In the genomic region with DNA sequence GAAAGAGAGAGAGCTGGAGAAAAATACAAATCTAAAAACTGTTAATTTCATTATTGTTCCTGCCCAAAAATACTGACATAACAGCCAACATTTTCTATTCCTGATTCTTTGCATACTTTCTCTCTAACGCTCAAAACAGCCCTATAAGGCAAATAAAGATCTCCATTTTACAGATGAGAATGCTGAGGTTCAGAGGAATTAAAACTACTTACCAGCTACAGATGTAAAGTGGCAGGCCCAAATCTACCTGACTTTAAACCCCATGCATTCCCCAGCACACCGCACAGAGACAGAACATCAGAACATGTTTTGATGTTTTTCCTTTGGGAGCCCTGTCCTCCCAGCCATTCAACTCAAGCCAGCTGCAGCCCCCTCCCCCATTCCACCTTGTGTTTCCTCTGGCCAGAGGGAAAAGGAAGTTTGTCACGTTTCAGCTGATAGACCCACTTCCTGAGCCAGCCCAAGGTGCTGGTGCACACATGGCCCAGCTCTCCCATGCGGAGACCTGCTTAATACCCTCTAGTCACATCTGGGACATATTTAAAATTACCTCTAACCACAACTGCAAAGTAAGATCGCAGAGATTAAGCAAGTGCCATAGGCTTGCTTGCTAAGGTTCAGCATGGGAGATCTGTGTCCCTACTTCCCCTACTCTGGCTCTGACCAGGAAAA, we compare ENCODE assay signal across 27 cellular contexts.
DNase-seq lines count a peak whose midpoint lies in the region; ATAC-seq lines count a peak whose summit lies in the region.
"Had no signal": no experiment of that assay in that cellular context is flagged by ENCODE, and none has a peak within 500 bp of the region (broad histone marks: within the 10 kb centered on the region; RNA-seq: fewer than 3 reads in every experiment).

No MANE protein-coding gene starts in this region.

- H3K9me3 ChIP-seq in BLaER1 treated with 17β-estradiol and CSF1 and Interleukin-3, amounts not matched to agents 10 nM and 100 nM (replicated peaks in 1 of 11), result peaks cover 0 to 3% (median 0%) of the 10 kb centered on the region in 11 experiments; a peak in 3 of 22 replicates
- H3K9me3 ChIP-seq: adrenal gland, esophagus muscularis mucosa, left lung, right lobe of liver had no signal

- H3K4me2 ChIP-seq in BLaER1 treated with 17β-estradiol and CSF1 and Interleukin-3, amounts not matched to agents 10 nM and 100 nM, result peak overlapping the region; percentile 43 to 85 (median 72)

- no peaks in the 10 kb centered on the region for H3K27me3 ChIP-seq in BLaER1 treated with 17β-estradiol and CSF1 and Interleukin-3, amounts not matched to agents 10 nM and 100 nM
- H3K27me3 ChIP-seq: adrenal gland, brain microvascular endothelial cell, esophagus muscularis mucosa, left lung, right lobe of liver had no signal

- ATAC-seq in GM21515 (IDR thresholded peaks at IDR 0.05; ENCODE audit: unreplicated experiment) (no peak), Right ventricle myocardium inferior (no peak)
- ATAC-seq: left lung; natural killer cell; right lobe of liver; stimulated activated naive CD8-positive, alpha-beta T cell treated with anti-CD3 and anti-CD28 coated beads, Interleukin-15, Interleukin-2, amounts not matched to agents 100 U/mL and 50 U/mL, for 24 hours had no signal

- peaks cover 14 to 34% (median 28%) of the 10 kb centered on the region in 10 experiments for H3K4me1 ChIP-seq in BLaER1 treated with 17β-estradiol and CSF1 and Interleukin-3, amounts not matched to agents 10 nM and 100 nM
- H3K4me1 ChIP-seq: adrenal gland, left lung, parathyroid adenoma, right lobe of liver had no signal

- peak; percentile 88 for DNase-seq in Jurkat, Clone E6-1 (ENCODE audit: low read depth, low spot score)
- DNase-seq in UCSD-AML1 (lab: John Stamatoyannopoulos, UW; ENCODE audit: unreplicated experiment) (peak; percentile 76), lung microvascular endothelial cell (ENCODE audit: low read depth in 2 of 2) (peak; percentile 65 to 85), NCI-H1048 (lab: John Stamatoyannopoulos, UW) (no peak), Right ventricle myocardium inferior (ENCODE audit: missing footprints) (no peak)
- no peak for DNase-seq in stimulated activated CD4-positive, alpha-beta T cell treated with anti-CD3 and anti-CD28 coated beads, Interleukin-15, amount 100 ng/mL, for 24 hours
- DNase-seq: activated naive CD4-positive, alpha-beta T cell treated with Interleukin-2 at 50 U/mL for 16 hours; activated T-cell treated with anti-CD3 and anti-CD28 coated beads, Interleukin-2, amount 50 U/mL, for 48 hours; adrenal gland; brain microvascular endothelial cell; CD4-positive, alpha-beta T cell; effector memory CD4-positive, alpha-beta T cell; foreskin melanocyte; GOT3; hippocampal formation; left lung; natural killer cell; NCI-H1105; NCI-H1930; NCI-H526 treated with DMSO at 0.1 percent for 48 hours; right lobe of liver; stimulated activated naive CD8-positive, alpha-beta T cell treated with anti-CD3 and anti-CD28 coated beads, Interleukin-15, Interleukin-2, amounts not matched to agents 100 U/mL and 50 U/mL, for 24 hours had no signal

- H3K27ac ChIP-seq in BLaER1 treated with 17β-estradiol and CSF1 and Interleukin-3, amounts not matched to agents 10 nM and 100 nM, result peak overlapping the region in 6 of 11 experiments; percentile 0 to 70 (median 60); a peak in 10 of 22 replicates
- H3K27ac ChIP-seq: adrenal gland, brain microvascular endothelial cell, esophagus muscularis mucosa, left lung, parathyroid adenoma, right lobe of liver, RWPE1 had no signal

- no peaks in the 10 kb centered on the region for H4K20me1 ChIP-seq in BLaER1 treated with 17β-estradiol and CSF1 and Interleukin-3, amounts not matched to agents 10 nM and 100 nM

- intact Hi-C loops in Right ventricle myocardium inferior (cut with DNase I), result loop anchor here (5.0 kb wide), 1 partner anchor 52 kb away; no protein-coding TSS in a partner anchor

- H3K36me3 ChIP-seq in BLaER1 treated with 17β-estradiol and CSF1 and Interleukin-3, amounts not matched to agents 10 nM and 100 nM, result no peaks in the 10 kb centered on the region
- H3K36me3 ChIP-seq: adrenal gland, brain microvascular endothelial cell, esophagus muscularis mucosa, left lung, right lobe of liver had no signal

- peak overlapping the region in 2 of 11 experiments; percentile 7 to 8; a peak in 2 of 22 replicates for H3K9ac ChIP-seq in BLaER1 treated with 17β-estradiol and CSF1 and Interleukin-3, amounts not matched to agents 10 nM and 100 nM
- H3K9ac ChIP-seq: parathyroid adenoma had no signal

- no peak overlapping the region for H3K4me3 ChIP-seq in BLaER1 treated with 17β-estradiol and CSF1 and Interleukin-3, amounts not matched to agents 10 nM and 100 nM
- no peak overlapping the region for H3K4me3 ChIP-seq in Jurkat, Clone E6-1 (ENCODE audit: low read length)
- H3K4me3 ChIP-seq: adrenal gland, esophagus muscularis mucosa, left lung, right lobe of liver had no signal

Comparison
In these comparisons a context has a peak if more than half of its experiments do, and no peak if none do; other contexts are left out.
1. DNase-seq: peak in Jurkat, Clone E6-1 (single experiment), UCSD-AML1 (single experiment) and lung microvascular endothelial cell (2 of 2); none in NCI-H1048 (single experiment), Right ventricle myocardium inferior (single experiment) and stimulated activated CD4-positive, alpha-beta T cell treated with anti-CD3 and anti-CD28 coated beads, Interleukin-15, amount 100 ng/mL, for 24 hours (single experiment).